Comparison of ENCODE assay signal across 9 cellular contexts in the genomic region with DNA sequence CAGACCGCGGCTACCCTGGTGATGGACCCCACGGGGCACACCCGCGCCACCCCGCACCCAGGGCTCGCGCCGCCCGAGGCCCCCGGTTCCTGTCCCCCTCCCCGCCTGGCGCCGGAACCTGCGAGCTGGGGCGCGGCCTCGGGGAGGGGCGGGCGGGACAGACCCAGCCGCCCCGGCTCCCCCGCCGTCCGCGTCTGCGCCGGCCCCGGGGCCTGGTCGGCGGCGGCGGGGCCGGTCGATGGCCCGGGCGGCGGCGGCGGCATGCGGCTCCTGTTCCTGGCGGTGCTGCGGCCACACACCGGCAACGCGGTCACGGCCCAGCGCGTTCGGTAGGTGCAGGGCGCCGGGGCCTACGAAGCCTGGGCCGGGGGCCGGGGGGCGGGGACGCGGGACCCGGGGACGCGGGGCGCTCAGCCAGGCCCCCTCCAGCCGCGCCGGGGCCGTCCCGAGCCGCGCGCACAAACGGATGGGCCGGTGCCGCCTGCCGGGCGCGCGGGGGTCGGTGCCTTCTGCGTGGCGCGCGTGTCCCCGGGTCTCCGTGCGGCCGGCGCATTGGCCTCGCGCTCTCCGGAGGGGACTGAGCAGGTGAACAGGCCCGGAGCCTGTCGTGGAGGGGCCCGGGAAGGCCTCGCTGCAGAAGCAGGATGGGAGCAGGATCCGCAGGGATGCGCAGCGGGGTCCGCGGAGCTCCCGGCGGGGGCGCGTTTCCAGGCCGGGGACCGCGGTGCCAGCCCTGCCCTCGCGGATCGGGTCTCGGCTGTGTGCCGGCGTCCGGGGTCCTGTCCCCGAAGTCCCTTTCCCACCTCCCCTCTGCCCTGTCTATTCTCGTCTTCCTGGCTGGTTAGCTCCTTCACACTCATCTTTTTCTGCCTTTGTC. TPM values are rescaled to one million over a fixed set of nuclear protein-coding genes. Genes with fewer than 3 reads are reported as not detected.
DNase-seq lines count a peak whose midpoint lies in the region; ATAC-seq, FAIRE-seq and TF ChIP-seq lines count a peak whose summit lies in the region.
"Had no signal": no experiment of that assay in that cellular context is flagged by ENCODE, and none has a peak within 500 bp of the region (broad histone marks: within the 10 kb centered on the region; RNA-seq: fewer than 3 reads in every experiment).

GLT1D1 (plus strand) TSS at position 158 of the 877 bp plus-strand sequence; CDS start at position 262, 104 bp downstream.

- H3K4me3 ChIP-seq in suprapubic skin = peak within 1 kb of the TSS; percentile 43
- H3K4me3 ChIP-seq in GM23248 = no peak within 1 kb of the TSS
- no peak within 1 kb of the TSS for H3K4me3 ChIP-seq in small intestine (ENCODE audit: low read depth in 1 of 2, low read length in 2 of 2)

- H3K27me3 ChIP-seq in layer of hippocampus (ENCODE audit: control insufficient read depth, insufficient read depth, low read length) = peaks cover 8% of the 10 kb centered on the region
- H3K27me3 ChIP-seq in suprapubic skin = peaks cover 40% of the 10 kb centered on the region
- H3K27me3 ChIP-seq in GM23248 (replicated peaks; ENCODE audit: insufficient read depth) = no peaks in the 10 kb centered on the region
- peaks cover 7% of the 10 kb centered on the region in 2 donors for H3K27me3 ChIP-seq in small intestine (ENCODE audit: control insufficient read depth in 2 of 2, insufficient read depth in 2 of 2, low read length in 2 of 2)
- H3K27me3 ChIP-seq: BE2C had no signal

- no peak for TF ChIP-seq POLR2A in suprapubic skin (IDR thresholded peaks at IDR 0.05)

- no peak for DNase-seq in T-helper 1 cell
- no peak for DNase-seq in T-cell
- DNase-seq in suprapubic skin (ENCODE audit: low spot score in 2 of 2) = no peak
- DNase-seq in GM23248 = no peak
- DNase-seq in small intestine = no peak
- no peak for DNase-seq in GDM1 (lab: John Stamatoyannopoulos, UW)
- DNase-seq: BE2C had no signal

- H3K9ac ChIP-seq in GM23248 = no peak within 1 kb of the TSS

- WGBS in suprapubic skin = under 1% methylated on average over 21 of the region's 115 CpGs
- 6 to 7% methylated on average over 61 to 64 of the region's 115 CpGs for WGBS in GM23248 (ENCODE audit: low coverage in 1 of 2, low lambda C conversion rate in 2 of 2, missing lambda C conversion rate in 2 of 2), 2 experiments
- WGBS in small intestine, 3 donors = 3 to 7% (median 6%) methylated on average over 49 to 115 of the region's 115 CpGs

- no peaks in the 10 kb centered on the region for H3F3A ChIP-seq in GM23248 (ENCODE audit: insufficient read depth)

- no peak within 1 kb of the TSS for H2AFZ ChIP-seq in GM23248

- H3K27ac Mint-ChIP-seq in T-helper 1 cell treated with Interleukin-12 subunit alpha and Interleukin-12 subunit beta and Interleukin-4 antibody, amounts not matched to agents 30 μg/mL and 1 μg/mL, for 36 hours = no peak within 1 kb of the TSS
- H3K27ac Mint-ChIP-seq in T-cell = no peak within 1 kb of the TSS

- H3K4me1 Mint-ChIP-seq in T-helper 1 cell treated with Interleukin-12 subunit alpha and Interleukin-12 subunit beta and Interleukin-4 antibody, amounts not matched to agents 30 μg/mL and 1 μg/mL, for 36 hours (ENCODE audit: low read depth) = no peaks in the 10 kb centered on the region
- H3K4me1 Mint-ChIP-seq in T-cell = peaks cover 0 to 3% (median 0%) of the 10 kb centered on the region in 3 donors

- H3K27ac ChIP-seq in layer of hippocampus (ENCODE audit: low read depth, low read length) = peak within 1 kb of the TSS; percentile 46
- H3K27ac ChIP-seq in suprapubic skin = no peak within 1 kb of the TSS
- no peak within 1 kb of the TSS for H3K27ac ChIP-seq in GM23248
- no peak within 1 kb of the TSS for H3K27ac ChIP-seq in small intestine (ENCODE audit: low read depth in 1 of 2, low read length in 1 of 2)

- no peak for TF ChIP-seq EP300 in suprapubic skin (IDR thresholded peaks at IDR 0.05)

- no peak for ATAC-seq in T-cell (replicated peaks in 1 of 4)

- H3K27me3 Mint-ChIP-seq in T-helper 1 cell treated with Interleukin-12 subunit alpha and Interleukin-12 subunit beta and Interleukin-4 antibody, amounts not matched to agents 30 μg/mL and 1 μg/mL, for 36 hours (ENCODE audit: low read depth) = peaks cover 34% of the 10 kb centered on the region
- peaks cover 23 to 32% of the 10 kb centered on the region in 2 donors for H3K27me3 Mint-ChIP-seq in T-cell

- no peaks in the 10 kb centered on the region for H3K9me3 Mint-ChIP-seq in T-helper 1 cell treated with Interleukin-12 subunit alpha and Interleukin-12 subunit beta and Interleukin-4 antibody, amounts not matched to agents 30 μg/mL and 1 μg/mL, for 36 hours
- no peaks in the 10 kb centered on the region for H3K9me3 Mint-ChIP-seq in T-cell

- CTCF ChIA-PET in T-cell (lab: Charles Lee) = no interaction called here

- no peak within 1 kb of the TSS for H3K4me2 ChIP-seq in GM23248 (ENCODE audit: unreplicated experiment)

- H3K9me2 ChIP-seq in GM23248 (ENCODE audit: insufficient read depth) = no peaks in the 10 kb centered on the region

- no peaks in the 10 kb centered on the region for H3K9me3 ChIP-seq in suprapubic skin
- H3K9me3 ChIP-seq in GM23248 (ENCODE audit: low read depth) = no peaks in the 10 kb centered on the region
- H3K9me3 ChIP-seq in small intestine (ENCODE audit: control insufficient read depth, low read depth) = no peaks in the 10 kb centered on the region
- H3K9me3 ChIP-seq: BE2C had no signal

- in situ Hi-C loops in GM23248 (cut with MboI) = no loop called here

- H3K4me3 Mint-ChIP-seq in T-helper 1 cell treated with Interleukin-12 subunit alpha and Interleukin-12 subunit beta and Interleukin-4 antibody, amounts not matched to agents 30 μg/mL and 1 μg/mL, for 36 hours = peak within 1 kb of the TSS; percentile 46
- H3K4me3 Mint-ChIP-seq in T-cell = peak within 1 kb of the TSS in 2 of 3 donors; percentile 24 to 42

- no peak for TF ChIP-seq CTCF in suprapubic skin (IDR thresholded peaks at IDR 0.05)

- H3K79me2 ChIP-seq in GM23248 (ENCODE audit: insufficient read depth) = no peaks in the 10 kb centered on the region

- POLR2A ChIA-PET in T-cell (lab: Charles Lee) = no interaction called here

- FAIRE-seq in small intestine (lab: Jason Lieb, UNC) = no peak

- no peaks in the 10 kb centered on the region for H4K20me1 ChIP-seq in GM23248 (ENCODE audit: insufficient read depth)

- H3K36me3 ChIP-seq in suprapubic skin (no peaks in the 10 kb centered on the region), GM23248 (ENCODE audit: low read depth) (no peaks in the 10 kb centered on the region), small intestine (ENCODE audit: control insufficient read depth in 2 of 2, insufficient read depth in 2 of 2, low read length in 2 of 2) (no peaks in the 10 kb centered on the region)
- H3K36me3 ChIP-seq: BE2C had no signal

- no peaks in the 10 kb centered on the region for H3K36me3 Mint-ChIP-seq in T-helper 1 cell treated with Interleukin-12 subunit alpha and Interleukin-12 subunit beta and Interleukin-4 antibody, amounts not matched to agents 30 μg/mL and 1 μg/mL, for 36 hours (ENCODE audit: low read depth)
- no peaks in the 10 kb centered on the region for H3K36me3 Mint-ChIP-seq in T-cell

- H3K4me1 ChIP-seq in suprapubic skin = peaks cover 9% of the 10 kb centered on the region
- H3K4me1 ChIP-seq in GM23248 (ENCODE audit: insufficient read depth) = no peaks in the 10 kb centered on the region
- no peaks in the 10 kb centered on the region for H3K4me1 ChIP-seq in small intestine (ENCODE audit: control insufficient read depth in 2 of 2, insufficient read depth in 1 of 2, low read depth in 1 of 2, low read length in 1 of 2)
- H3K4me1 ChIP-seq: BE2C had no signal

RNA-seq across cellular contexts. Expression of gene GLT1D1, which starts in this region (rescaled TPM):
- total RNA-seq in T-cell = under 1 TPM in 2 of 5 donors, not detected in 3; 0.14 to 0.26 TPM
- total RNA-seq in suprapubic skin = 1 to 10 TPM in 3 of 4 donors, under 1 TPM in 1; 0.57 to 2.9 (median 1.4) TPM
- not detected in 2 replicates for total RNA-seq in GM23248 (2014; rRNA removed; shearing (Covaris generic))
- not detected in 2 replicates for polyA plus RNA-seq in GM23248 (2016; fragmentation: Nextera tagmentation; extraction: Ambion mirVana)
- under 1 TPM in 1 of 3 donors, not detected in 2; 0.67 TPM for polyA plus RNA-seq in small intestine
